Comparison of ENCODE assay signal across 1 cellular context in the genomic region with DNA sequence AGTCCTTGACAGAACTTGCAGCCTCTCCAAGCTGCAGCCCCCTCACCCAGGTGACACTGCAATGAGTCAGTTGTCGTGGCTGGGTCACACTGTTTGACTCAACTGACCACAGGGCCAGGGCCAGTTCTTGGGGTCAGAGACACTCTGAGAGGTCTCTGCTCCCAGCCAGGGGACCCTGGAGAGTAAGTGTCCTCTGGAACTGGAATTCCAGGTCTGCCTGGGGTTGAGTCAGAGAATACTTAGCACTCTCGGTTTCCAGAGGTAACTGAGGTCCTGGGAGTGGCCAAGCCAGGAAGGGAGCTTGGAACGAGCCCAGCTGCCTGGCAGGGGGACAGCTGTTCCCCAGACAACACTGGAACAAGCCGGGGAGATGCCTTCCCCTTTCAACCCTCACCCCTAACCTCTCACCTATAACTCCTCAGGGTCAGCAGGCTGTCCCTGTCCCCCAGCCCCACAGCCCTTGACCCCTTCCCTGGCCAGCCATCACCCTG.
TF ChIP-seq lines count a peak whose summit lies in the region.

No MANE protein-coding gene starts in this region.

TF ChIP-seq in WTC11, 78 proteins besides CTCF, POLR2A, EP300 and RAD21 (continued from another document):
- no peak for TF ChIP-seq OVOL2 (CRISPR knock-in tag; IDR thresholded peaks at IDR 0.05; ENCODE audit: borderline replicate concordance)
TF ChIP-seq in WTC11: peak in this region for 0.
